In genomic region chr3:125917020-125917464, GRCh38 we compare ENCODE assay signal across 9 cellular contexts. TPM values are rescaled to one million over a fixed set of nuclear protein-coding genes. Genes with fewer than 3 reads are reported as not detected.
A peak's percentile ranks its signal among the peaks of the same experiment; 100 is the strongest.
DNase-seq lines count a peak whose midpoint lies in the region; ATAC-seq and TF ChIP-seq lines count a peak whose summit lies in the region.
"Not testable (repeated sequence)": the region's sequence is repeated elsewhere in the genome, so short reads cannot be mapped to it uniquely, and the experiment has no call there.
"Had no signal": no experiment of that assay in that cellular context is flagged by ENCODE, and none has a peak within 500 bp of the region (broad histone marks: within the 10 kb centered on the region; RNA-seq: fewer than 3 reads in every experiment).

No MANE protein-coding gene starts in this region.

- ATAC-seq in PC-3: not testable (repeated sequence)

- H3K36me3 ChIP-seq in DOHH2 (ENCODE audit: control insufficient read depth, low read length); Karpas-422 (ENCODE audit: insufficient read depth, low read length); PC-3 (ENCODE audit: low read depth, low read length); neutrophil; suprapubic skin: not testable (repeated sequence)

- H3K9ac ChIP-seq in Karpas-422 (ENCODE audit: low read length): peak overlapping the region; percentile 76
- peak overlapping the region; percentile 89 for H3K9ac ChIP-seq in PC-3 (ENCODE audit: low read length)

- intact Hi-C loops in PC-3 (cut with micrococcal nuclease) (loop anchor here (5.0 kb wide), 1 partner anchor 560 kb away; the partner anchor contains the start of gene ZXDC), dorsolateral prefrontal cortex (cut with DNase I) (loop anchor here (5.0 to 10.0 kb wide), 4 partner anchors 152 to 560 kb away; partner anchors contain the start of genes ZXDC (in 2 of the 2) and OSBPL11 (in 1 of the 2))

- peak overlapping the region; percentile 57; the same call in 1 of the 2 replicates for H2AFZ ChIP-seq in Karpas-422 (ENCODE audit: low read length)
- H2AFZ ChIP-seq in PC-3 (ENCODE audit: low read length): 0 out of 2 replicates have a peak overlapping the region, but pooled peaks have one; percentile 48

- not testable (repeated sequence) for TF ChIP-seq EP300 in suprapubic skin (IDR thresholded peaks at IDR 0.05)

- TSS peak; percentile 60 for BruUV-seq in PC-3 (replicated peaks; lab: Mats Ljungman, UMichigan)

- peak; percentile 2 for TF ChIP-seq CTCF in DOHH2 (IDR thresholded peaks at IDR 0.05; ENCODE audit: low read depth, low read length, poor library complexity, severe bottlenecking)
- TF ChIP-seq CTCF in PC-3 (conservative IDR thresholded peaks at IDR 0.05; ENCODE audit: low read depth, low read length); dorsolateral prefrontal cortex (IDR thresholded peaks at IDR 0.05 in 54 of 56, conservative IDR thresholded peaks at IDR 0.05 in 2 of 56; ENCODE audit: low read depth in 1 of 56, partially characterized antibody in 56 of 56); neutrophil (IDR thresholded peaks at IDR 0.05); suprapubic skin (IDR thresholded peaks at IDR 0.05): not testable (repeated sequence)

- not testable (repeated sequence) for H3K9me2 ChIP-seq in DOHH2 (replicated peaks; ENCODE audit: control insufficient read depth, low read length); Karpas-422 (replicated peaks; ENCODE audit: insufficient read depth, low read length); PC-3 (replicated peaks; ENCODE audit: low read length)

- not testable (repeated sequence) for H4K20me1 ChIP-seq in DOHH2 (ENCODE audit: control insufficient read depth, insufficient read depth, low read depth, low read length); Karpas-422 (ENCODE audit: insufficient read depth, low read depth, low read length); PC-3 (ENCODE audit: low read length)

- H3K4me3 ChIP-seq in DOHH2 (ENCODE audit: low read length): peak overlapping the region; percentile 97
- peak overlapping the region; percentile 94 for H3K4me3 ChIP-seq in Karpas-422 (ENCODE audit: low read length)
- H3K4me3 ChIP-seq in PC-3 (ENCODE audit: low read length): peak overlapping the region; percentile 70
- peak overlapping the region; percentile 24 to 93 (median 76) for H3K4me3 ChIP-seq in dorsolateral prefrontal cortex
- H3K4me3 ChIP-seq in iPS-18c (ENCODE audit: insufficient read depth, low read depth, low read length): peak overlapping the region; percentile 64; the same call in 1 of the 2 replicates
- H3K4me3 ChIP-seq in neutrophil (ENCODE audit: low read depth in 1 of 2, low read length in 1 of 2): peak overlapping the region; percentile 62 to 73
- H3K4me3 ChIP-seq in suprapubic skin: peak overlapping the region; percentile 90

- H3F3A ChIP-seq in DOHH2 (ENCODE audit: control insufficient read depth, insufficient read depth); PC-3 (ENCODE audit: low read length, unreplicated experiment): not testable (repeated sequence)

- peak; percentile 93 for DNase-seq in Karpas-422
- peak; percentile 56 for DNase-seq in PC-3
- DNase-seq in activated CD8-positive, alpha-beta memory T cell treated with anti-CD3 and anti-CD28 coated beads, Interleukin-2, amount 50 U/mL, for 48 hours: peak; percentile 69
- peak in 1 of 10 donors; percentile 19 for DNase-seq in dorsolateral prefrontal cortex
- peak in 1 of 2 donors; percentile 75 for DNase-seq in suprapubic skin (ENCODE audit: low spot score in 2 of 2)

- 3% methylated on average over 2 of the region's 12 CpGs for WGBS in suprapubic skin

- peak overlapping the region; percentile 100 for H3K4me2 ChIP-seq in DOHH2 (ENCODE audit: low read length)
- peak overlapping the region; percentile 94 for H3K4me2 ChIP-seq in Karpas-422 (ENCODE audit: low read depth, low read length, poor library complexity, severe bottlenecking)
- peak overlapping the region; percentile 89 for H3K4me2 ChIP-seq in PC-3 (ENCODE audit: low read length)

- H3K4me1 ChIP-seq in DOHH2 (ENCODE audit: control insufficient read depth, low read length): peaks cover 22% of the 10 kb centered on the region
- H3K4me1 ChIP-seq in Karpas-422 (ENCODE audit: low read length): peaks cover 19% of the 10 kb centered on the region
- H3K4me1 ChIP-seq in PC-3 (ENCODE audit: insufficient read depth, low read length): not testable (repeated sequence)
- H3K4me1 ChIP-seq in neutrophil (ENCODE audit: control insufficient read depth in 1 of 2, insufficient read depth in 1 of 2, low read depth in 1 of 2, low read length in 1 of 2): peaks cover 7 to 16% of the 10 kb centered on the region in 2 experiments
- peaks cover 13% of the 10 kb centered on the region for H3K4me1 ChIP-seq in suprapubic skin

- TF ChIP-seq POLR2A in suprapubic skin (IDR thresholded peaks at IDR 0.05): not testable (repeated sequence)

- peak overlapping the region; percentile 84 for H3K27ac ChIP-seq in DOHH2 (ENCODE audit: low read depth, low read length)
- peak overlapping the region; percentile 83 for H3K27ac ChIP-seq in Karpas-422 (ENCODE audit: low read length)
- peak overlapping the region; percentile 86 for H3K27ac ChIP-seq in PC-3 (ENCODE audit: low read length)
- peak overlapping the region in 50 of 59 donors; percentile 8 to 87 (median 72) for H3K27ac ChIP-seq in dorsolateral prefrontal cortex
- peak overlapping the region; percentile 82 for H3K27ac ChIP-seq in neutrophil
- H3K27ac ChIP-seq in suprapubic skin: peak overlapping the region; percentile 80

- not testable (repeated sequence) for H3K79me2 ChIP-seq in DOHH2 (ENCODE audit: control insufficient read depth, low read length); Karpas-422 (ENCODE audit: low read length); PC-3 (ENCODE audit: low read length)

- CTCF ChIA-PET in PC-3 (lab: Charles Lee): not testable (repeated sequence)

- H3K9me3 ChIP-seq in DOHH2 (ENCODE audit: control insufficient read depth, insufficient read depth, low read length); Karpas-422 (ENCODE audit: low read length); PC-3 (ENCODE audit: low read length); iPS-18c (ENCODE audit: control insufficient read depth, insufficient read depth, low read length); neutrophil; suprapubic skin: not testable (repeated sequence)

- POLR2A ChIA-PET in PC-3 (lab: Charles Lee; ENCODE audit: unreplicated experiment): not testable (repeated sequence)

- H3K27me3 ChIP-seq in DOHH2 (ENCODE audit: control insufficient read depth, low read length); Karpas-422 (ENCODE audit: low read length); PC-3 (ENCODE audit: low read length); dorsolateral prefrontal cortex; suprapubic skin: not testable (repeated sequence)
- H3K27me3 ChIP-seq in neutrophil: peaks cover 12% of the 10 kb centered on the region

RNA-seq across cellular contexts. Expression of gene ROPN1B, which starts 51.9 kb away (rescaled TPM):
- total RNA-seq in Karpas-422 (2014; rRNA removed; shearing (Covaris generic); ENCODE audit: low replicate concordance): not detected in 2 replicates
- total RNA-seq in PC-3 (2014; rRNA removed): 0.18 TPM in 1 of 2 replicates, not detected in the other
- 1 to 10 TPM in 90 of 120 experiments, under 1 TPM in 25, not detected in 5; 0.26 to 7.3 (median 1.7) TPM for total RNA-seq in dorsolateral prefrontal cortex
- total RNA-seq in suprapubic skin: 10 to 100 TPM in 3 of 4 donors, 1 to 10 TPM in 1; 8.6 to 27.6 (median 14.4) TPM
- total RNA-seq: subcutaneous adipose tissue had no signal
